Comparison of ENCODE assay signal across 1 cellular context in the genomic region with DNA sequence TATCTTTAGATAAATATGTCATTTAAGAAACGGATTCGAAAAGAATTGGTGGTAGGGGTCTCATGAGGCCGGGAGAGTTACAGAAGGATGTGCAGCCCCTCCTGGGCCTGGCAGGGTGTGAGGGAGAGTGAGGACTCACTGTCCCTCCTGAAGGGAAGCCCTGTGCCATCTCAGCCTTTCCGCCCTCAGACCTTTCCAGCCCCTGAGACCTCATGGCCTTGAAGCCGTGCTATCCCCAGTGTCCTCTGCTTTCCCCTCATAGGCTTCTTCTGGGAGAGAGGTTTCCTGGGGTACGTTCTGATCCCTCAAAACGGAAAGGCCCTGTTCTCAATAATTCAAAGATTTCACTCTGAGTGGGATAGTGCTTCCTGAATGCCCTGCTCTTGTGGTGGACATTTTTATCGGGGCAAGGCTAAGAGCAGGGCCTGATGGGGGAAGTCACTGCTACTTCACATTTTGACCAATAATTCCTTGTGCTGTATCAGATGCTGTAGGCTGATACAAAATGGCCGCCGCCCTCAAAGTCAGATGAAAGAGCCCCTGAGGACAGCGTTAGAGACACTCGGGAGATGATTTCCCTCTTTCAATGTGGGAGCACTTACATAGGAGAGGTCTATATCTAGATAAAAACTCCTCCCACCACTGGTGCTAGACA.
A peak's percentile ranks its signal among the peaks of the same experiment; 100 is the strongest.
TF ChIP-seq lines count a peak whose summit lies in the region.

No MANE protein-coding gene starts in this region.

TF ChIP-seq in K562, 482 proteins besides CTCF, POLR2A, EP300 and RAD21:
- no peak for TF ChIP-seq MYBL2 (IDR thresholded peaks at IDR 0.05; ENCODE audit: low read depth)
- TF ChIP-seq MYBL2 (CRISPR knock-in tag; IDR thresholded peaks at IDR 0.05; ENCODE audit: borderline replicate concordance) = no peak
- peak in 2 of 3 experiments; percentile 36 to 82 for TF ChIP-seq YY1 (IDR thresholded peaks at IDR 0.05; ENCODE audit: borderline replicate concordance in 1 of 3, control insufficient read depth in 1 of 3, extremely low read depth in 1 of 3, insufficient read depth in 3 of 3, insufficient read length in 1 of 3, insufficient replicate concordance in 2 of 3, low read depth in 1 of 3, low read length in 2 of 3)
